Comparison of ENCODE assay signal across 1 cellular context in the genomic region with DNA sequence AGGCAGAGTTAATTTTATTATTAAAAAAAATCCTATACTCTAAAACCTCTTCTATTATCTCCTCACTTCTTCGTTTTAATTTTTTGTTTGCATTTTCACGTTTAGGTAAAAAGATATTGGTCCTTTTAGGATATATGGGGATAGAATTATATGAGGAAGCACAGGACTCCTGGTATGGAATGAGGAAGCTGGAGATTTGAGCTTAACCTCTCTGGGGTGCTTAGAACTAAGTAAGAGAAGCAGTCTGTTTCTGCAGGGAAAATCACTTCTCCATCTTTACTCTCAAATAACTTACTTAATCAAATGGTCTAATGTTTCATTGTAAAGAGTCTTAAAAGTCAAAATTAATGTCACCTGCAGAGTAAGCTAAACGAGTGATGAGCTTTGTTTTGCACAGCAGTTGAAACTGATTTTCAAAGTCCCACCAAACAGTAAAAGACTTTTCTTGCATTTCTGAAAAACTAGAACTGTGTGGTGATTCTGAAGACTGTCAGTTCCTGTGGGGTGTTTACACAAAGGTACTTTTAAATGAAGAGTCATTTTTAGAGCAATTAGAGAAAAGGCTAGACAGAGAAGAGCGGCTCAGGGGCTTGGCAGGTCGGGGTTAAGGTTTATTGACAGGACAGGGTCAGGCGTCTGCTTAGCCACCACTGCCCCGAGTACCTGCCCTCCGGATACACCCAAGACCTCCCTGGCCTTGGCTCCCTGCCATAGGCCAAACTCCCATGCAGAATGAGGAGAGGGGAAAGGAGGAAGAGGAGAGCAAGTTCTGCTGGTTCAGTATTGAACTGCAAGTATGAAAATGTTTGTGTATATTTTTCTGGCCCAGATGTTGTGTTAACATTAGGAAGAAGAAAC.
TF ChIP-seq lines count a peak whose summit lies in the region.

No MANE protein-coding gene starts in this region.

TF ChIP-seq in HepG2, 621 proteins besides CTCF, POLR2A, EP300 and RAD21 (continued from another document and continues in another):
- TF ChIP-seq ARID5B (CRISPR knock-in tag; IDR thresholded peaks at IDR 0.05) (peak; percentile 76), SMC3 (IDR thresholded peaks at IDR 0.05; ENCODE audit: low read length) (peak; percentile 9; the same call in 1 of the 2 replicates), FOSL2 (CRISPR knock-in tag; IDR thresholded peaks at IDR 0.05) (0 out of 2 replicates have a peak, but pooled peaks have one; percentile 16), PRDM4 (CRISPR knock-in tag; IDR thresholded peaks at IDR 0.05; ENCODE audit: borderline replicate concordance) (no peak), RFX1 (IDR thresholded peaks at IDR 0.05) (no peak), ZNF788 (CRISPR knock-in tag; IDR thresholded peaks at IDR 0.05; ENCODE audit: borderline replicate concordance) (peak; percentile 31; the same call in 1 of the 2 replicates), TMF1 (CRISPR knock-in tag; IDR thresholded peaks at IDR 0.05; ENCODE audit: low read depth) (no peak), FOXA3 (CRISPR knock-in tag; IDR thresholded peaks at IDR 0.05) (peak; percentile 51; the same call in 1 of the 2 replicates), LCORL (IDR thresholded peaks at IDR 0.05) (no peak), LCORL (CRISPR knock-in tag; IDR thresholded peaks at IDR 0.05) (peak; percentile 59), ZNF556 (CRISPR knock-in tag; IDR thresholded peaks at IDR 0.05; ENCODE audit: borderline replicate concordance) (peak; percentile 59; the same call in 1 of the 2 replicates), PHF21A (CRISPR knock-in tag; IDR thresholded peaks at IDR 0.05) (peak; percentile 56), SNAPC2 (CRISPR knock-in tag; IDR thresholded peaks at IDR 0.05) (peak; percentile 26; the same call in 1 of the 2 replicates), RFXAP (CRISPR knock-in tag; IDR thresholded peaks at IDR 0.05; ENCODE audit: borderline replicate concordance) (no peak), ISX (CRISPR knock-in tag; conservative IDR thresholded peaks at IDR 0.05) (no peak), ZNF564 (CRISPR knock-in tag; IDR thresholded peaks at IDR 0.05) (peak; percentile 85; the same call in 1 of the 2 replicates), RARA (CRISPR knock-in tag; IDR thresholded peaks at IDR 0.05) (peak; percentile 93), PHB2 (IDR thresholded peaks at IDR 0.05; ENCODE audit: partially characterized antibody) (no peak), MXD4 (CRISPR knock-in tag; IDR thresholded peaks at IDR 0.05) (no peak), CEBPG (CRISPR knock-in tag; IDR thresholded peaks at IDR 0.05) (no peak), ZNF597 (CRISPR knock-in tag; IDR thresholded peaks at IDR 0.05) (no peak), ZBTB14 (CRISPR knock-in tag; IDR thresholded peaks at IDR 0.05) (no peak), ZNF709 (CRISPR knock-in tag; IDR thresholded peaks at IDR 0.05) (no peak), MZF1 (CRISPR knock-in tag; IDR thresholded peaks at IDR 0.05; ENCODE audit: borderline replicate concordance) (no peak), FOXA1 (IDR thresholded peaks at IDR 0.05) (no peak), FOXA1 (CRISPR knock-in tag; IDR thresholded peaks at IDR 0.05) (peak; percentile 32; the same call in 1 of the 2 replicates)
- TF ChIP-seq, protein P1, sequence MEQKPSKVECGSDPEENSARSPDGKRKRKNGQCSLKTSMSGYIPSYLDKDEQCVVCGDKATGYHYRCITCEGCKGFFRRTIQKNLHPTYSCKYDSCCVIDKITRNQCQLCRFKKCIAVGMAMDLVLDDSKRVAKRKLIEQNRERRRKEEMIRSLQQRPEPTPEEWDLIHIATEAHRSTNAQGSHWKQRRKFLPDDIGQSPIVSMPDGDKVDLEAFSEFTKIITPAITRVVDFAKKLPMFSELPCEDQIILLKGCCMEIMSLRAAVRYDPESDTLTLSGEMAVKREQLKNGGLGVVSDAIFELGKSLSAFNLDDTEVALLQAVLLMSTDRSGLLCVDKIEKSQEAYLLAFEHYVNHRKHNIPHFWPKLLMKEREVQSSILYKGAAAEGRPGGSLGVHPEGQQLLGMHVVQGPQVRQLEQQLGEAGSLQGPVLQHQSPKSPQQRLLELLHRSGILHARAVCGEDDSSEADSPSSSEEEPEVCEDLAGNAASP (CRISPR knock-in tag; IDR thresholded peaks at IDR 0.05; ENCODE audit: borderline replicate concordance), result peak; percentile 64; the same call in 1 of the 2 replicates
- TF ChIP-seq, protein P2, sequence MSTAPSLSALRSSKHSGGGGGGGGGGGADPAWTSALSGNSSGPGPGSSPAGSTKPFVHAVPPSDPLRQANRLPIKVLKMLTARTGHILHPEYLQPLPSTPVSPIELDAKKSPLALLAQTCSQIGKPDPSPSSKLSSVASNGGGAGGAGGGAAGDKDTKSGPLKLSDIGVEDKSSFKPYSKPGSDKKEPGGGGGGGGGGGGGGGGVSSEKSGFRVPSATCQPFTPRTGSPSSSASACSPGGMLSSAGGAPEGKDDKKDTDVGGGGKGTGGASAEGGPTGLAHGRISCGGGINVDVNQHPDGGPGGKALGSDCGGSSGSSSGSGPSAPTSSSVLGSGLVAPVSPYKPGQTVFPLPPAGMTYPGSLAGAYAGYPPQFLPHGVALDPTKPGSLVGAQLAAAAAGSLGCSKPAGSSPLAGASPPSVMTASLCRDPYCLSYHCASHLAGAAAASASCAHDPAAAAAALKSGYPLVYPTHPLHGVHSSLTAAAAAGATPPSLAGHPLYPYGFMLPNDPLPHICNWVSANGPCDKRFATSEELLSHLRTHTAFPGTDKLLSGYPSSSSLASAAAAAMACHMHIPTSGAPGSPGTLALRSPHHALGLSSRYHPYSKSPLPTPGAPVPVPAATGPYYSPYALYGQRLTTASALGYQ (CRISPR knock-in tag; IDR thresholded peaks at IDR 0.05), result 0 out of 2 replicates have a peak, but pooled peaks have one; percentile 31
- TF ChIP-seq, protein P3, sequence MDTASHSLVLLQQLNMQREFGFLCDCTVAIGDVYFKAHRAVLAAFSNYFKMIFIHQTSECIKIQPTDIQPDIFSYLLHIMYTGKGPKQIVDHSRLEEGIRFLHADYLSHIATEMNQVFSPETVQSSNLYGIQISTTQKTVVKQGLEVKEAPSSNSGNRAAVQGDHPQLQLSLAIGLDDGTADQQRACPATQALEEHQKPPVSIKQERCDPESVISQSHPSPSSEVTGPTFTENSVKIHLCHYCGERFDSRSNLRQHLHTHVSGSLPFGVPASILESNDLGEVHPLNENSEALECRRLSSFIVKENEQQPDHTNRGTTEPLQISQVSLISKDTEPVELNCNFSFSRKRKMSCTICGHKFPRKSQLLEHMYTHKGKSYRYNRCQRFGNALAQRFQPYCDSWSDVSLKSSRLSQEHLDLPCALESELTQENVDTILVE (CRISPR knock-in tag; IDR thresholded peaks at IDR 0.05), result no peak
- TF ChIP-seq, protein P4, sequence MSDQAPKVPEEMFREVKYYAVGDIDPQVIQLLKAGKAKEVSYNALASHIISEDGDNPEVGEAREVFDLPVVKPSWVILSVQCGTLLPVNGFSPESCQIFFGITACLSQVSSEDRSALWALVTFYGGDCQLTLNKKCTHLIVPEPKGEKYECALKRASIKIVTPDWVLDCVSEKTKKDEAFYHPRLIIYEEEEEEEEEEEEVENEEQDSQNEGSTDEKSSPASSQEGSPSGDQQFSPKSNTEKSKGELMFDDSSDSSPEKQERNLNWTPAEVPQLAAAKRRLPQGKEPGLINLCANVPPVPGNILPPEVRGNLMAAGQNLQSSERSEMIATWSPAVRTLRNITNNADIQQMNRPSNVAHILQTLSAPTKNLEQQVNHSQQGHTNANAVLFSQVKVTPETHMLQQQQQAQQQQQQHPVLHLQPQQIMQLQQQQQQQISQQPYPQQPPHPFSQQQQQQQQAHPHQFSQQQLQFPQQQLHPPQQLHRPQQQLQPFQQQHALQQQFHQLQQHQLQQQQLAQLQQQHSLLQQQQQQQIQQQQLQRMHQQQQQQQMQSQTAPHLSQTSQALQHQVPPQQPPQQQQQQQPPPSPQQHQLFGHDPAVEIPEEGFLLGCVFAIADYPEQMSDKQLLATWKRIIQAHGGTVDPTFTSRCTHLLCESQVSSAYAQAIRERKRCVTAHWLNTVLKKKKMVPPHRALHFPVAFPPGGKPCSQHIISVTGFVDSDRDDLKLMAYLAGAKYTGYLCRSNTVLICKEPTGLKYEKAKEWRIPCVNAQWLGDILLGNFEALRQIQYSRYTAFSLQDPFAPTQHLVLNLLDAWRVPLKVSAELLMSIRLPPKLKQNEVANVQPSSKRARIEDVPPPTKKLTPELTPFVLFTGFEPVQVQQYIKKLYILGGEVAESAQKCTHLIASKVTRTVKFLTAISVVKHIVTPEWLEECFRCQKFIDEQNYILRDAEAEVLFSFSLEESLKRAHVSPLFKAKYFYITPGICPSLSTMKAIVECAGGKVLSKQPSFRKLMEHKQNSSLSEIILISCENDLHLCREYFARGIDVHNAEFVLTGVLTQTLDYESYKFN (CRISPR knock-in tag; conservative IDR thresholded peaks at IDR 0.05), result peak; percentile 70
- TF ChIP-seq, protein P5, sequence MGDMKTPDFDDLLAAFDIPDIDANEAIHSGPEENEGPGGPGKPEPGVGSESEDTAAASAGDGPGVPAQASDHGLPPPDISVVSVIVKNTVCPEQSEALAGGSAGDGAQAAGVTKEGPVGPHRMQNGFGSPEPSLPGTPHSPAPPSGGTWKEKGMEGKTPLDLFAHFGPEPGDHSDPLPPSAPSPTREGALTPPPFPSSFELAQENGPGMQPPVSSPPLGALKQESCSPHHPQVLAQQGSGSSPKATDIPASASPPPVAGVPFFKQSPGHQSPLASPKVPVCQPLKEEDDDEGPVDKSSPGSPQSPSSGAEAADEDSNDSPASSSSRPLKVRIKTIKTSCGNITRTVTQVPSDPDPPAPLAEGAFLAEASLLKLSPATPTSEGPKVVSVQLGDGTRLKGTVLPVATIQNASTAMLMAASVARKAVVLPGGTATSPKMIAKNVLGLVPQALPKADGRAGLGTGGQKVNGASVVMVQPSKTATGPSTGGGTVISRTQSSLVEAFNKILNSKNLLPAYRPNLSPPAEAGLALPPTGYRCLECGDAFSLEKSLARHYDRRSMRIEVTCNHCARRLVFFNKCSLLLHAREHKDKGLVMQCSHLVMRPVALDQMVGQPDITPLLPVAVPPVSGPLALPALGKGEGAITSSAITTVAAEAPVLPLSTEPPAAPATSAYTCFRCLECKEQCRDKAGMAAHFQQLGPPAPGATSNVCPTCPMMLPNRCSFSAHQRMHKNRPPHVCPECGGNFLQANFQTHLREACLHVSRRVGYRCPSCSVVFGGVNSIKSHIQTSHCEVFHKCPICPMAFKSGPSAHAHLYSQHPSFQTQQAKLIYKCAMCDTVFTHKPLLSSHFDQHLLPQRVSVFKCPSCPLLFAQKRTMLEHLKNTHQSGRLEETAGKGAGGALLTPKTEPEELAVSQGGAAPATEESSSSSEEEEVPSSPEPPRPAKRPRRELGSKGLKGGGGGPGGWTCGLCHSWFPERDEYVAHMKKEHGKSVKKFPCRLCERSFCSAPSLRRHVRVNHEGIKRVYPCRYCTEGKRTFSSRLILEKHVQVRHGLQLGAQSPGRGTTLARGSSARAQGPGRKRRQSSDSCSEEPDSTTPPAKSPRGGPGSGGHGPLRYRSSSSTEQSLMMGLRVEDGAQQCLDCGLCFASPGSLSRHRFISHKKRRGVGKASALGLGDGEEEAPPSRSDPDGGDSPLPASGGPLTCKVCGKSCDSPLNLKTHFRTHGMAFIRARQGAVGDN (CRISPR knock-in tag; IDR thresholded peaks at IDR 0.05), result peak; percentile 51
